Comparison of ENCODE assay signal across 12 cellular contexts in the genomic region with DNA sequence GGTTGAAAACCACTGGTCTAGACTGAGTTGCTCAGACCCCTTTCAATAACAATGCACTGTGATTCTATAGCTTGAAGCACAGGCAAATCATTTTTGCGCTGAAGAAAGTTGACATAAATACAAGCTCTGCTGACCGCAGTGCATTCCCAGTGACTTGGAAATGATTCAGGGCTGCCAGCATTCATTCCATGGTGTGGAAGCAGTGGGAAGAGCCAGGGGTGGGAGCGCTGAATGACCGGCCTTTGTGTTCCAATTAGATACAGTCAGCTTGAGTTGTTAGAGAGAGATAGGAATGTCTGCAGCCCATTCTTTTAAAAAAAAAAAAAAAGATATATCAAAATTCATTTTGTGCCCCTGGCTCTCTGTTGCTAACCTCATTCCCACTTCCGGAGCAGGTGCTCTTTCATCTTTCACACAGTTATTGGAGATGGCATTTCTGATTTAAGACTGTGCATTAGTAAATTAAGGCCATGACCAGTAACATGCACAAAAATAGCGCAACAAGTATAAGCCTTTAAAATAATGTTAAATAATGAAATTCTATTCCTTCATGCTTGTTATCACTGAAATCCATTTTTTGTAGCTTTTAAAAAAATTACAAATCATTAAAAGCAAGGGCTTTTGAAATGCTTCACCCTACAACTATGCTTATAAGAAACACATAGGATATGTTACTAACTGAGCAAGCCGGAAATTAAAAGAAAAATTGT. TPM values are rescaled to one million over a fixed set of nuclear protein-coding genes. Genes with fewer than 3 reads are reported as not detected.
DNase-seq lines count a peak whose midpoint lies in the region; ATAC-seq and TF ChIP-seq lines count a peak whose summit lies in the region.
"Had no signal": no experiment of that assay in that cellular context is flagged by ENCODE, and none has a peak within 500 bp of the region (broad histone marks: within the 10 kb centered on the region; RNA-seq: fewer than 3 reads in every experiment).

No MANE protein-coding gene starts in this region.

- H3K4me3 ChIP-seq in GM23248 (peak overlapping the region; percentile 6; the same call in 1 of the 2 replicates), fibroblast of lung (replicated peaks in 1 of 4; ENCODE audit: control extremely low read depth in 1 of 4, insufficient read depth in 1 of 4, low read depth in 3 of 4, low read length in 4 of 4) (no peak overlapping the region), right lobe of liver (no peak overlapping the region)
- H3K4me3 ChIP-seq: stomach had no signal

- H3K4me1 ChIP-seq in GM23248 (ENCODE audit: insufficient read depth), result peaks cover 88% of the 10 kb centered on the region
- H3K4me1 ChIP-seq in fibroblast of lung (ENCODE audit: control insufficient read depth, extremely low read depth, insufficient read depth, low read length), result peaks cover 18% of the 10 kb centered on the region
- peaks cover 0 to 21% (median 3%) of the 10 kb centered on the region in 4 donors for H3K4me1 ChIP-seq in right lobe of liver

- H3K4me2 ChIP-seq in GM23248 (ENCODE audit: unreplicated experiment) (peak overlapping the region; percentile 47), fibroblast of lung (ENCODE audit: extremely low read depth, insufficient read depth, low read length) (peak overlapping the region; percentile 44)
- H3K4me2 ChIP-seq: KMS-11 had no signal

- DNase-seq in GM23248 (peak; percentile 96), SK-MEL-5 (ENCODE audit: low read depth, low spot score) (peak; percentile 76), fibroblast of lung (ENCODE audit: low read depth in 2 of 2) (peak; percentile 90 to 100), retina (peak; percentile 77), right lobe of liver (no peak), germinal center (ENCODE audit: low spot score) (no peak)
- DNase-seq in activated CD8-positive, alpha-beta memory T cell treated with anti-CD3 and anti-CD28 coated beads, Interleukin-2, amount 50 U/mL, for 4 hours, result no peak
- DNase-seq: activated T-cell treated with anti-CD3 and anti-CD28 coated beads, Interleukin-2, amount 50 U/mL, for 24 hours; effector CD4-positive, alpha-beta T cell; stomach had no signal

- in situ Hi-C loops in GM23248 (cut with MboI), result loop anchor here (10.0 to 25.0 kb wide), 2 partner anchors 123 to 321 kb away; no protein-coding TSS in a partner anchor
- in situ Hi-C loops in SK-MEL-5 (cut with HindIII; ENCODE audit: low pct_unique_long_range_greater_than_20kb, low sequenced_read_pairs), result no loop called here

- 14 to 15% methylated on average over 7 of the region's 7 CpGs for WGBS in GM23248 (ENCODE audit: low coverage in 1 of 2, low lambda C conversion rate in 2 of 2, missing lambda C conversion rate in 2 of 2), 2 experiments
- WGBS in right lobe of liver (ENCODE audit: insufficient coverage, low coverage, low lambda C conversion rate, missing lambda C conversion rate), result 75% methylated on average over 7 of the region's 7 CpGs

- H3K79me2 ChIP-seq in GM23248 (ENCODE audit: insufficient read depth) (no peaks in the 10 kb centered on the region), fibroblast of lung (ENCODE audit: control insufficient read depth, insufficient read depth, low read length) (no peaks in the 10 kb centered on the region)

- H3K27me3 ChIP-seq in GM23248 (replicated peaks; ENCODE audit: insufficient read depth) (no peaks in the 10 kb centered on the region), fibroblast of lung (ENCODE audit: control insufficient read depth, insufficient read depth, low read length) (no peaks in the 10 kb centered on the region), right lobe of liver (no peaks in the 10 kb centered on the region)
- H3K27me3 ChIP-seq: stomach had no signal

- H2AFZ ChIP-seq in GM23248 (no peak overlapping the region), fibroblast of lung (ENCODE audit: low read length) (no peak overlapping the region)

- H3K27ac ChIP-seq in GM23248, result peak overlapping the region; percentile 99
- peak overlapping the region; percentile 71 for H3K27ac ChIP-seq in fibroblast of lung (ENCODE audit: insufficient read depth, low read length)
- H3K27ac ChIP-seq in right lobe of liver, result no peak overlapping the region
- H3K27ac ChIP-seq: KMS-11 had no signal

- TF ChIP-seq CTCF in fibroblast of lung (conservative IDR thresholded peaks at IDR 0.05 in 1 of 2, IDR thresholded peaks at IDR 0.05 in 1 of 2; ENCODE audit: low read depth in 1 of 2, low read length in 2 of 2), result no peak
- no peak for TF ChIP-seq CTCF in right lobe of liver (IDR thresholded peaks at IDR 0.05)

- no peak for ATAC-seq in right lobe of liver
- no peak for ATAC-seq in HG03025 (IDR thresholded peaks at IDR 0.05; ENCODE audit: low FRiP score, unreplicated experiment)

- H3K36me3 ChIP-seq in GM23248 (ENCODE audit: low read depth), result no peaks in the 10 kb centered on the region
- no peaks in the 10 kb centered on the region for H3K36me3 ChIP-seq in fibroblast of lung (ENCODE audit: control insufficient read depth, insufficient read depth, low read length)
- H3K36me3 ChIP-seq in right lobe of liver, result no peaks in the 10 kb centered on the region
- H3K36me3 ChIP-seq: stomach had no signal

- intact Hi-C loops in right lobe of liver (cut with DNase I), result no loop called here

- peaks cover 90% of the 10 kb centered on the region for H3F3A ChIP-seq in GM23248 (ENCODE audit: insufficient read depth)

- no peaks in the 10 kb centered on the region for H3K9me2 ChIP-seq in GM23248 (ENCODE audit: insufficient read depth)

- H4K20me1 ChIP-seq in GM23248 (ENCODE audit: insufficient read depth), result no peaks in the 10 kb centered on the region
- no peaks in the 10 kb centered on the region for H4K20me1 ChIP-seq in fibroblast of lung (ENCODE audit: control insufficient read depth, extremely low read depth, insufficient read depth, low read length)

- H3K9ac ChIP-seq in GM23248 (peak overlapping the region; percentile 62), fibroblast of lung (ENCODE audit: insufficient read depth, low read length) (no peak overlapping the region)
- H3K9ac ChIP-seq: KMS-11 had no signal

- no peak for TF ChIP-seq POLR2A in right lobe of liver (IDR thresholded peaks at IDR 0.05)

- no peaks in the 10 kb centered on the region for H3K9me3 ChIP-seq in GM23248 (ENCODE audit: low read depth)
- H3K9me3 ChIP-seq in fibroblast of lung (ENCODE audit: control insufficient read depth, insufficient read depth, low read depth, low read length), result no peaks in the 10 kb centered on the region
- no peaks in the 10 kb centered on the region for H3K9me3 ChIP-seq in right lobe of liver

RNA-seq across cellular contexts. Expression of gene CTLA4, which starts 59.4 kb away (rescaled TPM):
- total RNA-seq in GM23248 (2014; rRNA removed; shearing (Covaris generic)), result not detected in 2 replicates
- polyA plus RNA-seq in GM23248 (2016; fragmentation: Nextera tagmentation; extraction: Ambion mirVana) (not detected in 2 replicates), fibroblast of lung (not detected in 2 replicates)
- total RNA-seq in SK-MEL-5 (2014; rRNA removed; shearing (Covaris generic)), result 1.8 and 4.1 TPM in 2 replicates
- polyA plus RNA-seq in SK-MEL-5 (2015; cell fraction: cytosol; rRNA removed), result 5.0 and 12.1 TPM in 2 replicates
- 3.6 and 11.5 TPM in 2 replicates for polyA plus RNA-seq in SK-MEL-5 (2015; cell fraction: nucleus; rRNA removed)
- total RNA-seq in fibroblast of lung (not detected in 2 replicates), right lobe of liver (not detected)
- polyA plus RNA-seq in fibroblast of lung (2012), result 0.10 TPM in 1 of 2 replicates, not detected in the other
- polyA minus RNA-seq in fibroblast of lung (ENCODE audit: low replicate concordance), result not detected in 2 replicates

Comparison
In these comparisons a context has a peak if more than half of its experiments do, and no peak if none do; other contexts are left out.
1. DNase-seq: peak in GM23248 (single experiment), SK-MEL-5 (single experiment), fibroblast of lung (2 of 2) and retina (single experiment); none in right lobe of liver (0 of 3), activated CD8-positive, alpha-beta memory T cell treated with anti-CD3 and anti-CD28 coated beads, Interleukin-2, amount 50 U/mL, for 4 hours (single experiment) and germinal center (single experiment).
2. H3K27ac ChIP-seq: peak in GM23248 (single experiment) and fibroblast of lung (single experiment); none in right lobe of liver (0 of 3).